8 cellular contexts compared by ENCODE assay signal in genomic region chr7:148286150-148286549, GRCh38.
DNase-seq lines count a peak whose midpoint lies in the region; ATAC-seq lines count a peak whose summit lies in the region.

No MANE protein-coding gene starts in this region.

- peaks cover 0 to 9% (median 5%) of the 10 kb centered on the region in 5 donors for H3K27me3 Mint-ChIP-seq in naive thymus-derived CD8-positive, alpha-beta T cell
- peaks cover under 1% of the 10 kb centered on the region for H3K27me3 Mint-ChIP-seq in activated T-cell treated with anti-CD3 and anti-CD28 coated beads, Interleukin-2, amount 50 U/mL, for 24 hours

- in situ Hi-C loops in Caki2 (cut with HindIII; ENCODE audit: low pct_unique_long_range_greater_than_20kb, low sequenced_read_pairs) = no loop called here

- ATAC-seq in naive thymus-derived CD8-positive, alpha-beta T cell = no peak
- ATAC-seq in HG02981 (IDR thresholded peaks at IDR 0.05; ENCODE audit: unreplicated experiment) = no peak

- H3K27ac Mint-ChIP-seq in naive thymus-derived CD8-positive, alpha-beta T cell = no peak overlapping the region
- H3K27ac Mint-ChIP-seq in activated T-cell treated with anti-CD3 and anti-CD28 coated beads, Interleukin-2, amount 50 U/mL, for 24 hours = no peak overlapping the region

- peaks cover 0 to 17% (median 2%) of the 10 kb centered on the region in 9 donors for H3K9me3 Mint-ChIP-seq in naive thymus-derived CD8-positive, alpha-beta T cell
- peaks cover 4% of the 10 kb centered on the region for H3K9me3 Mint-ChIP-seq in activated T-cell treated with anti-CD3 and anti-CD28 coated beads, Interleukin-2, amount 50 U/mL, for 24 hours

- H3K4me3 Mint-ChIP-seq in naive thymus-derived CD8-positive, alpha-beta T cell = no peak overlapping the region
- no peak overlapping the region for H3K4me3 Mint-ChIP-seq in activated T-cell treated with anti-CD3 and anti-CD28 coated beads, Interleukin-2, amount 50 U/mL, for 24 hours

- DNase-seq in Caki2 (ENCODE audit: low read depth) (peak; percentile 4), HPDE6-E6E7 (ENCODE audit: extremely low spot score) (peak; percentile 4), SW480 (ENCODE audit: low spot score) (peak; percentile 50), kidney tubule cell (ENCODE audit: low spot score) (peak; percentile 57), NCI-H187 treated with DMSO at 0.1 percent for 48 hours (lab: John Stamatoyannopoulos, UW) (no peak)
- DNase-seq in naive thymus-derived CD8-positive, alpha-beta T cell = no peak
- DNase-seq in activated T-cell treated with anti-CD3 and anti-CD28 coated beads, Interleukin-2, amount 50 U/mL, for 24 hours = no peak

- POLR2A ChIA-PET in naive thymus-derived CD8-positive, alpha-beta T cell (lab: Charles Lee) = no interaction called here

- H3K36me3 Mint-ChIP-seq in naive thymus-derived CD8-positive, alpha-beta T cell = peaks cover 0 to 16% (median 0%) of the 10 kb centered on the region in 3 donors
- no peaks in the 10 kb centered on the region for H3K36me3 Mint-ChIP-seq in activated T-cell treated with anti-CD3 and anti-CD28 coated beads, Interleukin-2, amount 50 U/mL, for 24 hours (ENCODE audit: low read depth)

- peaks cover 0 to 2% (median 0%) of the 10 kb centered on the region in 4 donors for H3K4me1 Mint-ChIP-seq in naive thymus-derived CD8-positive, alpha-beta T cell
- no peaks in the 10 kb centered on the region for H3K4me1 Mint-ChIP-seq in activated T-cell treated with anti-CD3 and anti-CD28 coated beads, Interleukin-2, amount 50 U/mL, for 24 hours (ENCODE audit: low read depth)

Comparison
In these comparisons a context has a peak if more than half of its experiments do, and no peak if none do; other contexts are left out.
1. DNase-seq: peak in Caki2 (single experiment), HPDE6-E6E7 (single experiment), SW480 (single experiment) and kidney tubule cell (single experiment); none in NCI-H187 treated with DMSO at 0.1 percent for 48 hours (single experiment), naive thymus-derived CD8-positive, alpha-beta T cell (0 of 10) and activated T-cell treated with anti-CD3 and anti-CD28 coated beads, Interleukin-2, amount 50 U/mL, for 24 hours (single experiment).